Comparison of ENCODE assay signal across 28 cellular contexts in the genomic region with DNA sequence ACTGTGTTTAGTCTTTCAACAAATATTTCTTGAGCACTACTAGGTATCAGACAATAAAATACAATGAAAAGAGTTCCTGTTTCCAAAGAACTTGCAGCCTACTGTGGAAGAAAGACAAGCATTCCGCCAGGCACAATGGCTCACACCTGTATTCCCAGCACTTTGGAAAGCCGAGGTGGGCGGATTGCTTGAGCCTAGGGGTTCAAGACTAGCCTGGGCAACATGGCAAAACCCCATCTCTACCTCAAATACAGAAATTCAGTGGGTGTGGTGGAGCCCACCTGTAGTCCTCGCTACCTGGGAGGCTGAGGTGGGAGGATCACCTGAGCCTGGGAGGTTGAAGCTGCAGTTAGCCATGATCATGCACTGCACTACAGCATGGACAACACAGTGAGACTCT. TPM values are rescaled to one million over a fixed set of nuclear protein-coding genes. Genes with fewer than 3 reads are reported as not detected.
"Had no signal": no experiment of that assay in that cellular context is flagged by ENCODE, and none has a peak within 500 bp of the region (broad histone marks: within the 10 kb centered on the region; RNA-seq: fewer than 3 reads in every experiment).

No MANE protein-coding gene starts in this region.

- H3K36me3 ChIP-seq: stomach, suprapubic skin, thoracic aorta, thyroid gland, tibial artery, tibial nerve, transverse colon, upper lobe of left lung, uterus, vagina had no signal

- H3K9me3 Mint-ChIP-seq: stimulated activated effector memory CD8-positive, alpha-beta T cell treated with anti-CD3 and anti-CD28 coated beads, Interleukin-12 subunit alpha, Interleukin-12 subunit beta, amount 100 ng/mL, for 72 hours; stimulated activated naive CD8-positive, alpha-beta T cell treated with anti-CD3 and anti-CD28 coated beads, Interleukin-15, amount 100 ng/mL, for 72 hours; stimulated activated naive CD8-positive, alpha-beta T cell treated with anti-CD3 and anti-CD28 coated beads, Interleukin-15, Interleukin-2, amounts not matched to agents 100 ng/mL and 50 ng/mL, for 24 hours; type B pancreatic cell had no signal

- DNase-seq: stimulated activated CD4-positive, alpha-beta T cell treated with anti-CD3 and anti-CD28 coated beads, Interleukin-2, amount 100 ng/mL, for 48 hours; stimulated activated CD4-positive, alpha-beta T cell treated with anti-CD3 and anti-CD28 coated beads, Interleukin-4, amount 100 ng/mL, for 1 hour; stimulated activated CD4-positive, alpha-beta T cell treated with anti-CD3 and anti-CD28 coated beads, Interleukin-4, amount 100 ng/mL, for 24 hours; stimulated activated CD4-positive, alpha-beta T cell treated with anti-CD3 and anti-CD28 coated beads, Interleukin-4, amount 100 ng/mL, for 4 hours; stimulated activated CD8-positive, alpha-beta memory T cell treated with anti-CD3 and anti-CD28 coated beads, Interleukin-4, amount 100 ng/mL, for 48 hours; stimulated activated naive B cell treated with anti-CD40 and anti-IgM and Interleukin-4, amounts not matched to agents 10 μg/mL and 1 μg/mL and 100 μg/mL, for 72 hours; stimulated activated naive CD4-positive, alpha-beta T cell; stimulated activated naive CD4-positive, alpha-beta T cell treated with Interleukin-2 at 50 U/mL for 16 hours; stimulated activated naive CD8-positive, alpha-beta T cell treated with anti-CD3 and anti-CD28 coated beads, Interleukin-15, amount 100 ng/mL, for 72 hours; stimulated activated naive CD8-positive, alpha-beta T cell treated with anti-CD3 and anti-CD28 coated beads, Interleukin-15, Interleukin-2, amounts not matched to agents 100 U/mL and 50 U/mL, for 24 hours; stomach; substantia nigra; testis; thyroid gland; tibial artery; transverse colon; trophoblast cell; upper lobe of left lung; uterus had no signal

- H3K4me3 ChIP-seq: stomach, suprapubic skin, testis, thoracic aorta, thyroid gland, tibial artery, tibial nerve, transverse colon, upper lobe of left lung, uterus, vagina had no signal

- H3K36me3 Mint-ChIP-seq: stimulated activated effector memory CD8-positive, alpha-beta T cell treated with anti-CD3 and anti-CD28 coated beads, Interleukin-12 subunit alpha, Interleukin-12 subunit beta, amount 100 ng/mL, for 72 hours; stimulated activated memory B cell treated with anti-CD40 and anti-IgM and Interleukin-4, amounts not matched to agents 10 μg/mL and 1 μg/mL and 100 μg/mL, for 72 hours; stimulated activated naive B cell treated with anti-CD40 and anti-IgM and Interleukin-4, amounts not matched to agents 10 μg/mL and 1 μg/mL and 100 μg/mL, for 72 hours; type B pancreatic cell had no signal

- H3K4me1 Mint-ChIP-seq: stimulated activated effector memory CD8-positive, alpha-beta T cell treated with anti-CD3 and anti-CD28 coated beads, Interleukin-12 subunit alpha, Interleukin-12 subunit beta, amount 100 ng/mL, for 72 hours; stimulated activated memory B cell treated with anti-CD40 and anti-IgM and Interleukin-4, amounts not matched to agents 10 μg/mL and 1 μg/mL and 100 μg/mL, for 72 hours; stimulated activated naive B cell treated with anti-CD40 and anti-IgM and Interleukin-4, amounts not matched to agents 10 μg/mL and 1 μg/mL and 100 μg/mL, for 72 hours; stimulated activated naive CD8-positive, alpha-beta T cell treated with anti-CD3 and anti-CD28 coated beads, Interleukin-15, amount 100 ng/mL, for 72 hours had no signal

- H3K27ac Mint-ChIP-seq: stimulated activated effector memory CD8-positive, alpha-beta T cell treated with anti-CD3 and anti-CD28 coated beads, Interleukin-12 subunit alpha, Interleukin-12 subunit beta, amount 100 ng/mL, for 72 hours; stimulated activated memory B cell treated with anti-CD40 and anti-IgM and Interleukin-4, amounts not matched to agents 10 μg/mL and 1 μg/mL and 100 μg/mL, for 72 hours; stimulated activated naive B cell treated with anti-CD40 and anti-IgM and Interleukin-4, amounts not matched to agents 10 μg/mL and 1 μg/mL and 100 μg/mL, for 72 hours; stimulated activated naive CD8-positive, alpha-beta T cell treated with anti-CD3 and anti-CD28 coated beads, Interleukin-15, amount 100 ng/mL, for 72 hours; stimulated activated naive CD8-positive, alpha-beta T cell treated with anti-CD3 and anti-CD28 coated beads, Interleukin-15, Interleukin-2, amounts not matched to agents 100 ng/mL and 50 ng/mL, for 24 hours; type B pancreatic cell had no signal

- H3K4me1 ChIP-seq: stomach, suprapubic skin, testis, thyroid gland, tibial artery, tibial nerve, upper lobe of left lung, uterus, vagina had no signal

- H3K9me3 ChIP-seq: stomach, suprapubic skin, testis, thoracic aorta, thyroid gland, tibial artery, transverse colon, upper lobe of left lung, uterus, vagina had no signal

- ATAC-seq: stimulated activated effector memory CD8-positive, alpha-beta T cell treated with anti-CD3 and anti-CD28 coated beads, Interleukin-12 subunit alpha, Interleukin-12 subunit beta, amount 100 ng/mL, for 72 hours; stimulated activated memory B cell treated with anti-CD40 and anti-IgM and Interleukin-4, amounts not matched to agents 10 μg/mL and 1 μg/mL and 100 μg/mL, for 72 hours; stimulated activated naive B cell treated with anti-CD40 and anti-IgM and Interleukin-4, amounts not matched to agents 10 μg/mL and 1 μg/mL and 100 μg/mL, for 72 hours; stimulated activated naive CD8-positive, alpha-beta T cell treated with anti-CD3 and anti-CD28 coated beads, Interleukin-15, amount 100 ng/mL, for 72 hours; stimulated activated naive CD8-positive, alpha-beta T cell treated with anti-CD3 and anti-CD28 coated beads, Interleukin-15, Interleukin-2, amounts not matched to agents 100 U/mL and 50 U/mL, for 24 hours had no signal

- H3K27me3 ChIP-seq: stomach, suprapubic skin, testis, thyroid gland, tibial artery, tibial nerve, transverse colon, upper lobe of left lung, uterus, vagina had no signal

- H3K27me3 Mint-ChIP-seq: stimulated activated naive CD8-positive, alpha-beta T cell treated with anti-CD3 and anti-CD28 coated beads, Interleukin-15, amount 100 ng/mL, for 72 hours; stimulated activated naive CD8-positive, alpha-beta T cell treated with anti-CD3 and anti-CD28 coated beads, Interleukin-15, Interleukin-2, amounts not matched to agents 100 ng/mL and 50 ng/mL, for 24 hours; type B pancreatic cell had no signal

- H3K27ac ChIP-seq: stomach, suprapubic skin, testis, thoracic aorta, thyroid gland, tibial artery, tibial nerve, transverse colon, upper lobe of left lung, uterus, vagina had no signal

- H3K4me3 Mint-ChIP-seq: stimulated activated effector memory CD8-positive, alpha-beta T cell treated with anti-CD3 and anti-CD28 coated beads, Interleukin-12 subunit alpha, Interleukin-12 subunit beta, amount 100 ng/mL, for 72 hours; stimulated activated memory B cell treated with anti-CD40 and anti-IgM and Interleukin-4, amounts not matched to agents 10 μg/mL and 1 μg/mL and 100 μg/mL, for 72 hours; stimulated activated naive B cell treated with anti-CD40 and anti-IgM and Interleukin-4, amounts not matched to agents 10 μg/mL and 1 μg/mL and 100 μg/mL, for 72 hours; stimulated activated naive CD8-positive, alpha-beta T cell treated with anti-CD3 and anti-CD28 coated beads, Interleukin-15, amount 100 ng/mL, for 72 hours; stimulated activated naive CD8-positive, alpha-beta T cell treated with anti-CD3 and anti-CD28 coated beads, Interleukin-15, Interleukin-2, amounts not matched to agents 100 ng/mL and 50 ng/mL, for 24 hours; type B pancreatic cell had no signal

RNA-seq across cellular contexts. Expression of gene SVOPL, which starts 6.1 kb away (rescaled TPM):
- total RNA-seq: subcutaneous adipose tissue, tibial nerve, vagina had no signal
